Comparison of ENCODE assay signal across 30 cellular contexts in genomic region chr1:231013391-231014015, GRCh38.
"Had no signal": no experiment of that assay in that cellular context is flagged by ENCODE, and none has a peak within 500 bp of the region (broad histone marks: within the 10 kb centered on the region; RNA-seq: fewer than 3 reads in every experiment).

No MANE protein-coding gene starts in this region.

- H3K4me1 ChIP-seq: colonic mucosa, gastroesophageal sphincter, heart right ventricle had no signal

- H3K9me3 Mint-ChIP-seq: activated CD4-positive, alpha-beta memory T cell treated with anti-CD3 and anti-CD28 coated beads for 36 hours; activated CD4-positive, alpha-beta T cell treated with anti-CD3 and anti-CD28 coated beads, Interleukin-2, amount 10 ng/mL, durations not matched to agents 24 days and 14 days; activated naive CD4-positive, alpha-beta T cell treated with anti-CD3 and anti-CD28 coated beads, Interleukin-2, amount 10 ng/mL, durations not matched to agents 7 days and 5 days; activated naive CD4-positive, alpha-beta T cell treated with anti-CD3 and anti-CD28 coated beads, Interleukin-2, amount 50 U/mL, for 72 hours; activated naive CD8-positive, alpha-beta T cell treated with anti-CD3 and anti-CD28 coated beads, Interleukin-2, amount 10 ng/mL, durations not matched to agents 7 days and 5 days; activated T-helper 1 cell treated with anti-CD3 and anti-CD28 coated beads, Interleukin-12 subunit alpha, Interleukin-12 subunit beta, Interleukin-2, Interleukin-4 antibody, amounts not matched to agents 30 ng/mL and 10 ng/mL and 1 ng/mL, durations not matched to agents 14 hours and 24 hours and 36 hours; dendritic cell treated with granulocyte-macrophage colony-stimulating factor and Interleukin-4, amounts not matched to agents 40 ng/mL and 50 ng/mL, for 4 days; endodermal cell had no signal

- H3K36me3 ChIP-seq: brain microvascular endothelial cell, colonic mucosa, gastroesophageal sphincter had no signal

- H3K36me3 Mint-ChIP-seq: activated CD4-positive, alpha-beta memory T cell treated with anti-CD3 and anti-CD28 coated beads for 36 hours; activated CD8-positive, alpha-beta memory T cell treated with anti-CD3 and anti-CD28 coated beads, Interleukin-2, amount 10 ng/mL, durations not matched to agents 7 days and 5 days; activated naive CD4-positive, alpha-beta T cell treated with anti-CD3 and anti-CD28 coated beads, Interleukin-2, amount 10 ng/mL, durations not matched to agents 7 days and 5 days; activated naive CD4-positive, alpha-beta T cell treated with anti-CD3 and anti-CD28 coated beads, Interleukin-2, amount 50 U/mL, for 72 hours; activated naive CD8-positive, alpha-beta T cell treated with anti-CD3 and anti-CD28 coated beads, Interleukin-2, amount 10 ng/mL, durations not matched to agents 7 days and 5 days had no signal

- H3K27me3 ChIP-seq: brain microvascular endothelial cell, colonic mucosa, dorsolateral prefrontal cortex, heart right ventricle had no signal

- H3K27ac ChIP-seq: brain microvascular endothelial cell, colonic mucosa, dorsolateral prefrontal cortex, gastroesophageal sphincter, heart right ventricle had no signal

- H3K9me3 ChIP-seq: colonic mucosa had no signal

- H3K27ac Mint-ChIP-seq: activated CD4-positive, alpha-beta memory T cell treated with anti-CD3 and anti-CD28 coated beads for 36 hours; activated CD4-positive, alpha-beta T cell treated with anti-CD3 and anti-CD28 coated beads for 36 hours; activated CD4-positive, alpha-beta T cell treated with anti-CD3 and anti-CD28 coated beads, Interleukin-2, amount 10 ng/mL, durations not matched to agents 24 days and 14 days; activated CD8-positive, alpha-beta memory T cell treated with anti-CD3 and anti-CD28 coated beads, Interleukin-2, amount 10 ng/mL, durations not matched to agents 7 days and 5 days; activated CD8-positive, alpha-beta T cell treated with anti-CD3 and anti-CD28 coated beads, Interleukin-2, amount 10 ng/mL, durations not matched to agents 7 days and 5 days; activated naive CD4-positive, alpha-beta T cell treated with anti-CD3 and anti-CD28 coated beads, Interleukin-2, amount 10 ng/mL, durations not matched to agents 7 days and 5 days; activated naive CD4-positive, alpha-beta T cell treated with anti-CD3 and anti-CD28 coated beads, Interleukin-2, amount 50 U/mL, for 72 hours; activated naive CD8-positive, alpha-beta T cell treated with anti-CD3 and anti-CD28 coated beads, Interleukin-2, amount 10 ng/mL, durations not matched to agents 7 days and 5 days; activated T-helper 1 cell treated with anti-CD3 and anti-CD28 coated beads, Interleukin-12 subunit alpha, Interleukin-12 subunit beta, Interleukin-2, Interleukin-4 antibody, amounts not matched to agents 30 ng/mL and 10 ng/mL and 1 ng/mL, durations not matched to agents 14 hours and 24 hours and 36 hours; dendritic cell treated with granulocyte-macrophage colony-stimulating factor and Interleukin-4, amounts not matched to agents 40 ng/mL and 50 ng/mL, for 4 days; endodermal cell had no signal

- H3K27me3 Mint-ChIP-seq: activated CD4-positive, alpha-beta memory T cell treated with anti-CD3 and anti-CD28 coated beads for 36 hours; activated CD4-positive, alpha-beta T cell treated with anti-CD3 and anti-CD28 coated beads for 36 hours; activated CD4-positive, alpha-beta T cell treated with anti-CD3 and anti-CD28 coated beads, Interleukin-2, amount 10 ng/mL, durations not matched to agents 24 days and 14 days; activated CD8-positive, alpha-beta memory T cell treated with anti-CD3 and anti-CD28 coated beads, Interleukin-2, amount 10 ng/mL, durations not matched to agents 7 days and 5 days; activated naive CD4-positive, alpha-beta T cell treated with anti-CD3 and anti-CD28 coated beads, Interleukin-2, amount 10 ng/mL, durations not matched to agents 7 days and 5 days; activated naive CD8-positive, alpha-beta T cell treated with anti-CD3 and anti-CD28 coated beads, Interleukin-2, amount 10 ng/mL, durations not matched to agents 7 days and 5 days; dendritic cell treated with granulocyte-macrophage colony-stimulating factor and Interleukin-4, amounts not matched to agents 40 ng/mL and 50 ng/mL, for 4 days had no signal

- ATAC-seq: activated CD4-positive, alpha-beta T cell treated with anti-CD3 and anti-CD28 coated beads for 36 hours; activated CD8-positive, alpha-beta memory T cell treated with anti-CD3 and anti-CD28 coated beads, Interleukin-2, amount 10 ng/mL, durations not matched to agents 7 days and 5 days; activated CD8-positive, alpha-beta T cell treated with anti-CD3 and anti-CD28 coated beads, Interleukin-2, amount 10 ng/mL, durations not matched to agents 7 days and 5 days; activated naive CD4-positive, alpha-beta T cell treated with anti-CD3 and anti-CD28 coated beads, Interleukin-2, amount 50 U/mL, for 72 hours; gastroesophageal sphincter; heart right ventricle had no signal

- FAIRE-seq: astrocyte had no signal

- H3K4me3 Mint-ChIP-seq: activated CD4-positive, alpha-beta memory T cell treated with anti-CD3 and anti-CD28 coated beads for 36 hours; activated CD4-positive, alpha-beta T cell treated with anti-CD3 and anti-CD28 coated beads for 36 hours; activated CD4-positive, alpha-beta T cell treated with anti-CD3 and anti-CD28 coated beads, Interleukin-2, amount 10 ng/mL, durations not matched to agents 24 days and 14 days; activated CD8-positive, alpha-beta memory T cell treated with anti-CD3 and anti-CD28 coated beads, Interleukin-2, amount 10 ng/mL, durations not matched to agents 7 days and 5 days; activated CD8-positive, alpha-beta T cell treated with anti-CD3 and anti-CD28 coated beads, Interleukin-2, amount 10 ng/mL, durations not matched to agents 7 days and 5 days; activated naive CD4-positive, alpha-beta T cell treated with anti-CD3 and anti-CD28 coated beads, Interleukin-2, amount 10 ng/mL, durations not matched to agents 7 days and 5 days; activated naive CD8-positive, alpha-beta T cell treated with anti-CD3 and anti-CD28 coated beads, Interleukin-2, amount 10 ng/mL, durations not matched to agents 7 days and 5 days; activated T-helper 1 cell treated with anti-CD3 and anti-CD28 coated beads, Interleukin-12 subunit alpha, Interleukin-12 subunit beta, Interleukin-2, Interleukin-4 antibody, amounts not matched to agents 30 ng/mL and 10 ng/mL and 1 ng/mL, durations not matched to agents 14 hours and 24 hours and 36 hours; dendritic cell treated with granulocyte-macrophage colony-stimulating factor and Interleukin-4, amounts not matched to agents 40 ng/mL and 50 ng/mL, for 4 days; endodermal cell had no signal

- DNase-seq: activated CD4-positive, alpha-beta memory T cell treated with anti-CD3 and anti-CD28 coated beads for 36 hours; activated CD4-positive, alpha-beta T cell treated with anti-CD3 and anti-CD28 coated beads for 36 hours; activated CD4-positive, alpha-beta T cell treated with anti-CD3 and anti-CD28 coated beads, Interleukin-2, amount 10 ng/mL, durations not matched to agents 24 days and 14 days; activated CD4-positive, CD25-positive, alpha-beta regulatory T cell; activated CD4-positive, CD25-positive, alpha-beta regulatory T cell treated with anti-CD3 and anti-CD28 coated beads, Interleukin-2, amount 50 U/mL, for 72 hours; activated CD8-positive, alpha-beta memory T cell treated with anti-CD3 and anti-CD28 coated beads, Interleukin-2, amount 10 ng/mL, durations not matched to agents 7 days and 5 days; activated CD8-positive, alpha-beta memory T cell treated with anti-CD3 and anti-CD28 coated beads, Interleukin-2, amount 50 U/mL, for 4 hours; activated CD8-positive, alpha-beta T cell treated with anti-CD3 and anti-CD28 coated beads, Interleukin-2, amount 10 ng/mL, durations not matched to agents 7 days and 5 days; activated gamma-delta T cell; activated naive CD4-positive, alpha-beta T cell; activated naive CD4-positive, alpha-beta T cell treated with anti-CD3 and anti-CD28 coated beads, Interleukin-2, amount 10 ng/mL, durations not matched to agents 7 days and 5 days; activated naive CD8-positive, alpha-beta T cell treated with anti-CD3 and anti-CD28 coated beads, Interleukin-2, amount 10 ng/mL, durations not matched to agents 7 days and 5 days; activated T-cell treated with anti-CD3 and anti-CD28 coated beads, Interleukin-2, amount 50 U/mL, for 1 hour; activated T-cell treated with anti-CD3 and anti-CD28 coated beads, Interleukin-2, amount 50 U/mL, for 48 hours; anterior cingulate cortex; brain microvascular endothelial cell; caudate nucleus; cerebellar nuclear complex; colonic mucosa; dorsolateral prefrontal cortex; effector memory CD4-positive, alpha-beta T cell; endodermal cell; foreskin melanocyte; heart right ventricle; T-helper 2 cell had no signal

- H3K4me1 Mint-ChIP-seq: activated CD4-positive, alpha-beta T cell treated with anti-CD3 and anti-CD28 coated beads for 36 hours; activated CD4-positive, alpha-beta T cell treated with anti-CD3 and anti-CD28 coated beads, Interleukin-2, amount 10 ng/mL, durations not matched to agents 24 days and 14 days; activated CD8-positive, alpha-beta memory T cell treated with anti-CD3 and anti-CD28 coated beads, Interleukin-2, amount 10 ng/mL, durations not matched to agents 7 days and 5 days; activated naive CD4-positive, alpha-beta T cell treated with anti-CD3 and anti-CD28 coated beads, Interleukin-2, amount 10 ng/mL, durations not matched to agents 7 days and 5 days; activated naive CD8-positive, alpha-beta T cell treated with anti-CD3 and anti-CD28 coated beads, Interleukin-2, amount 10 ng/mL, durations not matched to agents 7 days and 5 days; endodermal cell had no signal

- H3K4me3 ChIP-seq: colonic mucosa, dorsolateral prefrontal cortex, gastroesophageal sphincter, heart right ventricle had no signal
